12 cellular contexts compared by ENCODE assay signal in the genomic region with DNA sequence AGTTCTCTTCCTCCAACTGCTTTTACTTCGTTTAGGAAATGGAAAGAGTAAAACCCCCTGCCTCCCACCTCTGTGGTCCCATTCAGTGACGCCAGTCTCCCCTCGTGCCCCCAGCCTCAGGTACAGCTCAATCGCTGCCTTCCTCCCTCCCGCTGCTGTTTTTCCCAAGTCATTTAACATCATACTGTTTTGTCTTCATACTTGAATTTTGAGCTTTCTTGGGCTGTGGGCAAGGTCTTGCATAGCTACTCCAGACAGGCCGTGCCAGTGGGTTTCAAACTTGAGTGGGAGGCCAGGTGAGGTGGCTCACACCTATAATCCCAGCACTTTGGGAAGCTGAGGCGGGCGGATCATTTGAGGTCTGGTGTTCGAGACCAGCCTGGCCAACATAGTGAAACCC.
A peak's percentile ranks its signal among the peaks of the same experiment; 100 is the strongest.
DNase-seq lines count a peak whose midpoint lies in the region; ATAC-seq and TF ChIP-seq lines count a peak whose summit lies in the region.
"Had no signal": no experiment of that assay in that cellular context is flagged by ENCODE, and none has a peak within 500 bp of the region (broad histone marks: within the 10 kb centered on the region; RNA-seq: fewer than 3 reads in every experiment).

No MANE protein-coding gene starts in this region.

- H3K9me3 ChIP-seq in left ventricle myocardium inferior (replicated peaks) (no peaks in the 10 kb centered on the region), vagina (no peaks in the 10 kb centered on the region)
- no peaks in the 10 kb centered on the region for H3K9me3 ChIP-seq in naive thymus-derived CD4-positive, alpha-beta T cell (ENCODE audit: control insufficient read depth in 2 of 3, low read length in 3 of 3)
- H3K9me3 ChIP-seq: uterus had no signal

- H3K27me3 Mint-ChIP-seq in naive thymus-derived CD4-positive, alpha-beta T cell = no peaks in the 10 kb centered on the region

- no peaks in the 10 kb centered on the region for H3K36me3 Mint-ChIP-seq in naive thymus-derived CD4-positive, alpha-beta T cell

- peaks cover 8 to 32% (median 26%) of the 10 kb centered on the region in 7 donors for H3K4me1 Mint-ChIP-seq in naive thymus-derived CD4-positive, alpha-beta T cell

- no peak for TF ChIP-seq POLR2A in vagina (IDR thresholded peaks at IDR 0.05)

- H3K36me3 ChIP-seq in left ventricle myocardium inferior (no peaks in the 10 kb centered on the region), brain microvascular endothelial cell (replicated peaks) (peaks cover 2% of the 10 kb centered on the region), vagina (no peaks in the 10 kb centered on the region)
- no peaks in the 10 kb centered on the region for H3K36me3 ChIP-seq in naive thymus-derived CD4-positive, alpha-beta T cell (ENCODE audit: control insufficient read depth in 2 of 3, insufficient read depth in 3 of 3, low read length in 3 of 3)
- H3K36me3 ChIP-seq: uterus had no signal

- H3K27ac ChIP-seq in left ventricle myocardium inferior (replicated peaks) = peak overlapping the region; percentile 84
- peak overlapping the region; percentile 93 for H3K27ac ChIP-seq in brain microvascular endothelial cell
- no peak overlapping the region for H3K27ac ChIP-seq in naive thymus-derived CD4-positive, alpha-beta T cell (ENCODE audit: low read depth, low read length)
- H3K27ac ChIP-seq in vagina = peak overlapping the region; percentile 57

- H3K4me1 ChIP-seq in left ventricle myocardium inferior = peaks cover 93% of the 10 kb centered on the region
- peaks cover 0 to 14% of the 10 kb centered on the region in 2 donors for H3K4me1 ChIP-seq in naive thymus-derived CD4-positive, alpha-beta T cell (ENCODE audit: control insufficient read depth in 2 of 2, insufficient read depth in 2 of 2, low read length in 2 of 2)
- peaks cover 36% of the 10 kb centered on the region for H3K4me1 ChIP-seq in vagina

- H3K4me3 ChIP-seq in left ventricle myocardium inferior (no peak overlapping the region), brain microvascular endothelial cell (ENCODE audit: low read depth, low read length) (no peak overlapping the region), vagina (no peak overlapping the region)
- H3K4me3 ChIP-seq in naive thymus-derived CD4-positive, alpha-beta T cell (ENCODE audit: low read length) = no peak overlapping the region
- H3K4me3 ChIP-seq: GM12878, uterus had no signal

- in situ Hi-C loops in brain microvascular endothelial cell (cut with HindIII; ENCODE audit: low pct_ligation_motif_present, low sequenced_read_pairs) = no loop called here

- H3K4me3 Mint-ChIP-seq in naive thymus-derived CD4-positive, alpha-beta T cell = peak overlapping the region in 3 of 10 donors; percentile 34 to 63 (median 38)

- intact Hi-C loops in left ventricle myocardium inferior (cut with micrococcal nuclease) (no loop called here), Right ventricle myocardium superior (cut with DNase I) (no loop called here), vagina (cut with DNase I) (no loop called here)
- intact Hi-C loops in naive thymus-derived CD4-positive, alpha-beta T cell (cut with micrococcal nuclease) = loop anchor here in 1 of 2 donors (2.0 to 10.0 kb wide), 3 partner anchors 27 to 591 kb away; partner anchors contain the start of genes MARCHF7 and WDSUB1

- ATAC-seq in Right ventricle myocardium superior (ENCODE audit: poor library complexity) (no peak), GM18520 (IDR thresholded peaks at IDR 0.05; ENCODE audit: unreplicated experiment) (no peak), GM18868 (IDR thresholded peaks at IDR 0.05; ENCODE audit: unreplicated experiment) (no peak)
- ATAC-seq in naive thymus-derived CD4-positive, alpha-beta T cell = no peak

- no peak for DNase-seq in left ventricle myocardium inferior
- no peak for DNase-seq in Right ventricle myocardium superior
- DNase-seq in brain microvascular endothelial cell = no peak
- DNase-seq in naive thymus-derived CD4-positive, alpha-beta T cell = no peak
- DNase-seq in vagina (ENCODE audit: extremely low spot score in 2 of 2) = peak in 1 of 2 donors; percentile 56
- no peak for DNase-seq in amniotic stem cell (lab: John Stamatoyannopoulos, UW)
- DNase-seq: DMS79; stimulated activated CD4-positive, alpha-beta T cell treated with anti-CD3 and anti-CD28 coated beads, Interleukin-12 subunit alpha, Interleukin-12 subunit beta, amount 100 ng/mL, for 4 hours; uterus had no signal

- POLR2A ChIA-PET in naive thymus-derived CD4-positive, alpha-beta T cell (lab: Charles Lee) = interaction anchor here (0.6 kb wide), 1 partner anchor 37 kb away, joined by 3 read pairs; no protein-coding TSS in a partner anchor

- no peaks in the 10 kb centered on the region for H3K9me3 Mint-ChIP-seq in naive thymus-derived CD4-positive, alpha-beta T cell

- peak overlapping the region in 8 of 9 donors; percentile 68 to 93 (median 84) for H3K27ac Mint-ChIP-seq in naive thymus-derived CD4-positive, alpha-beta T cell

- TF ChIP-seq CTCF in left ventricle myocardium inferior (IDR thresholded peaks at IDR 0.05; ENCODE audit: borderline replicate concordance) = no peak
- TF ChIP-seq CTCF in brain microvascular endothelial cell (IDR thresholded peaks at IDR 0.05; ENCODE audit: low read depth, low read length, missing control alignments) = no peak
- TF ChIP-seq CTCF in vagina (IDR thresholded peaks at IDR 0.05) = no peak

- H3K27me3 ChIP-seq in left ventricle myocardium inferior (ENCODE audit: low read depth) = no peaks in the 10 kb centered on the region
- H3K27me3 ChIP-seq in brain microvascular endothelial cell (replicated peaks) = no peaks in the 10 kb centered on the region
- no peaks in the 10 kb centered on the region for H3K27me3 ChIP-seq in naive thymus-derived CD4-positive, alpha-beta T cell (ENCODE audit: control insufficient read depth in 2 of 2, insufficient read depth in 2 of 2, low read length in 2 of 2)
- no peaks in the 10 kb centered on the region for H3K27me3 ChIP-seq in vagina
- H3K27me3 ChIP-seq: uterus had no signal

- CTCF ChIA-PET in naive thymus-derived CD4-positive, alpha-beta T cell (lab: Charles Lee) = interaction anchor here (1.0 to 2.1 kb wide), 4 partner anchors 8 to 88 kb away, joined by 3 to 8 read pairs (median 4); no protein-coding TSS in a partner anchor
